In genomic region chr9:113842086-113842485, GRCh38 we compare ENCODE assay signal across 8 cellular contexts.
"Had no signal": no experiment of that assay in that cellular context is flagged by ENCODE, and none has a peak within 500 bp of the region (broad histone marks: within the 10 kb centered on the region; RNA-seq: fewer than 3 reads in every experiment).

No MANE protein-coding gene starts in this region.

- H3K4me1 ChIP-seq: HAP-1 had no signal

- FAIRE-seq: HTR-8/SVneo had no signal

- H3K36me3 ChIP-seq: HAP-1 had no signal

- H3K9ac ChIP-seq: GM23248, KMS-11 had no signal

- H3K4me3 ChIP-seq: GM23248, HAP-1 had no signal

- H3K27ac ChIP-seq: GM23248, KMS-11 had no signal

- H2AFZ ChIP-seq: GM23248 had no signal

- H3K4me2 ChIP-seq: KMS-11 had no signal

- H3K9me3 ChIP-seq: HAP-1 had no signal

- DNase-seq: GM23248, GOT3, H7, Karpas-422, KBM-7 had no signal
